13 cellular contexts compared by ENCODE assay signal in the genomic region with DNA sequence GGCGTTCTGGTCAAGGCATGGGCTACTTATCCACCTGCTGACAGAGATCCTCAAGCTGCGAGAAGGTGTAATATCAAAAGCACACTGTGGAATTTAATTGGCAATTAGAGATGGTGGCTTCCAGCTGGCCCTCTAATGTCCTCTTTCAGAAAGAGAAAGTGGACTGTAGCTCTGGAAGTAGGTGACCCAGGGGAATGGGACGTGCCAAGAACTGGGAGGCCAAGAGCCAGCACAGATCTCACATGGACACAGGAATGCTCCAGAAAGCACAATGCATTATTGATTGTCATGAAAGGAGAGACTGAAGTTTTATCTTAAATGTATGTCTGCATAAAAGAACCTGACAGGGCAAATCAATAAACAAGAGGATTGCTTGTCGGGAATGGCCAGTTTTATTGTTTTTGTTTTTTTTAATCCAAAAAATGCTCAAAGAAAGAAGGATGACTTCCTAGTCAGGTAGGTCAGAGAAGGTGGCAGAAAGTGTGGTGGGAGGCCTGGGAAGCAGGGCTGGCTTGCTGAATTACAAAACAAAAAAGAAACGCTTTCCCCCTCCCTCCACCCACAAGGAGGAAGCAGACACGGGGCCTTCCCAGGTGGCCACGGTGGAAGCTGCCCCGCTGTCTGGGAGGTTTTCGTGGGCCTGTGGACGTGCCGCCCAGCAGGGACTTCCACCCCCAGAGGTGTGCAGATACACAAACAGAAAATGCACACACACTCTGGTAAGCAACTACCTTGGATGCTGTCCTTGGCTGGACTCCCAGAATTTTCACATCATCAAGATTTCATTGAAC.
DNase-seq lines count a peak whose midpoint lies in the region; TF ChIP-seq lines count a peak whose summit lies in the region.
"Had no signal": no experiment of that assay in that cellular context is flagged by ENCODE, and none has a peak within 500 bp of the region (broad histone marks: within the 10 kb centered on the region; RNA-seq: fewer than 3 reads in every experiment).

No MANE protein-coding gene starts in this region.

- no peak for TF ChIP-seq EP300 in esophagus muscularis mucosa (IDR thresholded peaks at IDR 0.05)

- DNase-seq in cerebellar cortex (ENCODE audit: low spot score) (peak; percentile 1), posterior vena cava (ENCODE audit: low spot score) (peak; percentile 22), NCI-H146 (lab: John Stamatoyannopoulos, UW) (no peak), NCI-H146 treated with DMSO at 0.1 percent for 48 hours (lab: John Stamatoyannopoulos, UW; ENCODE audit: unreplicated experiment) (no peak), esophagus muscularis mucosa (ENCODE audit: extremely low spot score) (no peak)
- DNase-seq: ACHN; CD4-positive, alpha-beta memory T cell; DMS79; HCEC 1CT had no signal

- H3K36me3 ChIP-seq in BLaER1 (no peaks in the 10 kb centered on the region), HEK293 (ENCODE audit: control insufficient read depth in 2 of 2, insufficient read depth in 1 of 2, low read length in 2 of 2) (no peaks in the 10 kb centered on the region), esophagus muscularis mucosa (no peaks in the 10 kb centered on the region)

- no peaks in the 10 kb centered on the region for H3K27me3 ChIP-seq in BLaER1
- no peaks in the 10 kb centered on the region for H3K27me3 ChIP-seq in esophagus muscularis mucosa

- POLR2A ChIA-PET in HEK293 (lab: Yijun Ruan, JAX): no interaction called here

- H3K27ac ChIP-seq in BLaER1: no peak overlapping the region
- H3K27ac ChIP-seq in HEK293 (ENCODE audit: extremely low read depth, low read depth, low read length): no peak overlapping the region
- no peak overlapping the region for H3K27ac ChIP-seq in esophagus muscularis mucosa (replicated peaks in 1 of 4)
- H3K27ac ChIP-seq: C4-2B, HL-60 had no signal

- H3K9ac ChIP-seq in BLaER1: no peak overlapping the region; the same call in 1 of the 2 replicates

- TF ChIP-seq CTCF in HEK293 (tag by site-specific recombination; IDR thresholded peaks at IDR 0.05): no peak
- TF ChIP-seq CTCF in esophagus muscularis mucosa (IDR thresholded peaks at IDR 0.05): no peak

- 67% methylated on average over 11 of the region's 11 CpGs for WGBS in esophagus muscularis mucosa

- no peaks in the 10 kb centered on the region for H4K20me1 ChIP-seq in BLaER1

- H3K4me1 ChIP-seq in BLaER1 (peaks cover 29% of the 10 kb centered on the region), HEK293 (ENCODE audit: control insufficient read depth, insufficient read depth, low read length) (no peaks in the 10 kb centered on the region), esophagus muscularis mucosa (peaks cover 0 to 21% (median 16%) of the 10 kb centered on the region in 4 donors)

- CTCF ChIA-PET in HEK293 (lab: Yijun Ruan, JAX): no interaction called here

- H3K4me2 ChIP-seq in BLaER1: peak overlapping the region; percentile 62

- H3K9me3 ChIP-seq in BLaER1 (no peaks in the 10 kb centered on the region), HEK293 (ENCODE audit: control insufficient read depth, insufficient read depth, low read depth, low read length) (no peaks in the 10 kb centered on the region), esophagus muscularis mucosa (no peaks in the 10 kb centered on the region)

- no peak for TF ChIP-seq POLR2A in esophagus muscularis mucosa (IDR thresholded peaks at IDR 0.05; ENCODE audit: low read depth)

- intact Hi-C loops in posterior vena cava (cut with DNase I): loop anchor here in 1 of 2 donors (2.0 kb wide), 1 partner anchor 49 kb away; no protein-coding TSS in a partner anchor
- intact Hi-C loops in esophagus muscularis mucosa (cut with DNase I): no loop called here

- H3K4me3 ChIP-seq in BLaER1: no peak overlapping the region
- no peak overlapping the region for H3K4me3 ChIP-seq in HEK293 (ENCODE audit: low read depth, low read length)
- H3K4me3 ChIP-seq in esophagus muscularis mucosa: no peak overlapping the region

TF ChIP-seq in HEK293, 187 proteins besides CTCF, POLR2A, EP300 and RAD21:
- no peak for TF ChIP-seq MZF1 (tag by site-specific recombination; IDR thresholded peaks at IDR 0.05; ENCODE audit: borderline replicate concordance)
- peak; percentile 28 for TF ChIP-seq GLIS1 (tag by site-specific recombination; IDR thresholded peaks at IDR 0.05)
- no peak for TF ChIP-seq AEBP2 (tag by site-specific recombination; IDR thresholded peaks at IDR 0.05; ENCODE audit: borderline replicate concordance)
- TF ChIP-seq ZNF624 (tag by site-specific recombination; IDR thresholded peaks at IDR 0.05): no peak
- no peak for TF ChIP-seq ZNF629 (tag by site-specific recombination; IDR thresholded peaks at IDR 0.05)
- no peak for TF ChIP-seq ZNF324 (tag by site-specific recombination; IDR thresholded peaks at IDR 0.05)

Comparison
In these comparisons a context has a peak if more than half of its experiments do, and no peak if none do; other contexts are left out.
1. DNase-seq: peak in cerebellar cortex (single experiment) and posterior vena cava (single experiment); none in NCI-H146 (single experiment), NCI-H146 treated with DMSO at 0.1 percent for 48 hours (single experiment) and esophagus muscularis mucosa (single experiment).